11 cellular contexts compared by ENCODE assay signal in the genomic region with DNA sequence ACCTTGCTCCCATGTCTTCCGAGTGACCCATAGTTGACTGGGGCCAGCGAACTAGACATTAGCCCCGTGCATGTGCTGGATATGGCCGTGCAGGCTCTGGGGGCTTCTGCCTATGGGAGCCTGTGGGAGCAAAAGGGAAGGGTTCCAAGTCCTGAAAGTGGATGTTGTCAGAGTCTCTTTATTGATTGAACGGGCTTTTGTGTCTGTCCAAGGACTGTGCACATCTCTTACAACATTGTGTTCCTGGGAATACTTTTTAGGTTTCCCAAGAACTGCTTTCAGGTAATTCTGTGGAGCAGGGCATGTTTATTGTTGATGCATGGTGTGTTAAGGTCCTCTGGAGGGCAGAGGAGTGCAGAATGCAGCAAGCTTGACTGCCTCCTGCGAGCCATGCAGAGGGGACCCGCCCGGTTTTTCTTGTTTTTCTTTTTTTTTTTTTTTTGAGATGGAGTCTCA.
DNase-seq lines count a peak whose midpoint lies in the region; TF ChIP-seq lines count a peak whose summit lies in the region.
"Had no signal": no experiment of that assay in that cellular context is flagged by ENCODE, and none has a peak within 500 bp of the region (broad histone marks: within the 10 kb centered on the region; RNA-seq: fewer than 3 reads in every experiment).

No MANE protein-coding gene starts in this region.

- TF ChIP-seq CTCF in GM10266 (IDR thresholded peaks at IDR 0.05; ENCODE audit: control insufficient read depth, insufficient read depth, low read depth, missing control alignments) (peak; percentile 38), parathyroid adenoma (IDR thresholded peaks at IDR 0.05) (peak; percentile 53)

- no peaks in the 10 kb centered on the region for H3K9me3 ChIP-seq in parathyroid adenoma (ENCODE audit: control insufficient read depth, low read length)

- H3K36me3 ChIP-seq in parathyroid adenoma (ENCODE audit: control insufficient read depth, insufficient read depth, low read length) = no peaks in the 10 kb centered on the region

- H3K27ac ChIP-seq in cingulate gyrus (ENCODE audit: low read depth, low read length) (peak overlapping the region; percentile 58), parathyroid adenoma (peak overlapping the region; percentile 79)

- H3K27me3 ChIP-seq in parathyroid adenoma (ENCODE audit: control insufficient read depth, insufficient read depth, low read length) = no peaks in the 10 kb centered on the region

- no peak overlapping the region for H3K9ac ChIP-seq in parathyroid adenoma

- H3K4me1 ChIP-seq in parathyroid adenoma = peaks cover 74% of the 10 kb centered on the region

- no peak overlapping the region for H3K4me3 ChIP-seq in parathyroid adenoma (ENCODE audit: low read depth, low read length)

- no peak for DNase-seq in GM10266 (ENCODE audit: extremely low spot score)
- peak; percentile 40 for DNase-seq in HuH-7 (ENCODE audit: low spot score)
- DNase-seq in activated T-cell treated with anti-CD3 and anti-CD28 coated beads, Interleukin-2, amount 50 U/mL, for 1 hour = no peak
- no peak for DNase-seq in NCI-H146 treated with DMSO at 0.1 percent for 48 hours (lab: John Stamatoyannopoulos, UW; ENCODE audit: unreplicated experiment)
- DNase-seq in activated CD4-positive, alpha-beta T cell treated with anti-CD3 and anti-CD28 coated beads for 1 hour = no peak
- DNase-seq: activated effector memory CD4-positive, alpha-beta T cell treated with anti-CD3 and anti-CD28 coated beads, Interleukin-2, amount 50 U/mL, for 16 hours; cortex of kidney; glutamatergic neuron; NCI-H1417 treated with DMSO at 0.1 percent for 48 hours had no signal

- H2AFZ ChIP-seq in parathyroid adenoma = peak overlapping the region; percentile 17

- H3K4me2 ChIP-seq in parathyroid adenoma (ENCODE audit: low read length) = no peak overlapping the region

- peaks cover 31% of the 10 kb centered on the region for H3K79me2 ChIP-seq in parathyroid adenoma
